ENCODE assay signal across 17 cellular contexts in the genomic region with DNA sequence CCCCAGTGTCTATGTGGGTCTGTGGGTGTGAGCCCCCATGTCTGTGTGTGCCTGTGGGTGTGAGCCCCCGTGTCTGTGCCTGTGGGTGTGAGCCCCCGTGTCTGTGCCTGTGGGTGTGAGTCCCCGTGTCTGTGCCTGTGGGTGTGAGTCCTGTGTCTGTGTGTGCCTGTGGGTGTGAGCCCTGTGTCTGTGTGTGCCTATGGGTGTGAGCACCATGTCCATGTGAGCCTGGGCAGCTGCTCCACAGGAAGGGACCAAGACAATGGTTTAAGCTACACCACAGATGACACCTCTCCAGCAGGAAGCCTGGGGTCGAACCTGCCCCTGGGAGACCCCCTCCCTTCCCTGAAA.
A peak's percentile ranks its signal among the peaks of the same experiment; 100 is the strongest.
DNase-seq lines count a peak whose midpoint lies in the region; ATAC-seq and TF ChIP-seq lines count a peak whose summit lies in the region.
"Had no signal": no experiment of that assay in that cellular context is flagged by ENCODE, and none has a peak within 500 bp of the region (broad histone marks: within the 10 kb centered on the region; RNA-seq: fewer than 3 reads in every experiment).

No MANE protein-coding gene starts in this region.

- no peak for ATAC-seq in SK-N-SH treated with all-trans-retinoic acid at 6 μM for 48 hours
- no peak for ATAC-seq in DND-41 (ENCODE audit: insufficient read depth, low read depth)
- no peak for ATAC-seq in activated B cell treated with CpG ODN at 0.5 μM for 24 hours (ENCODE audit: low read depth)
- peak; percentile 12 for ATAC-seq in left lung
- no peak for ATAC-seq in upper lobe of right lung
- ATAC-seq: foreskin keratinocyte, psoas muscle had no signal

- intact Hi-C loops in activated B cell treated with CpG ODN at 0.5 μM for 24 hours (cut with micrococcal nuclease) (loop anchor here (5.0 kb wide), 2 partner anchors 48 to 142 kb away; no protein-coding TSS in a partner anchor), left lung (cut with DNase I) (no loop called here), upper lobe of right lung (cut with DNase I) (no loop called here)

- no peaks in the 10 kb centered on the region for H3K9me3 Mint-ChIP-seq in activated B cell treated with CpG ODN at 0.5 μM for 24 hours

- no peaks in the 10 kb centered on the region for H3K9me3 ChIP-seq in SK-N-SH
- H3K9me3 ChIP-seq in DND-41 (ENCODE audit: insufficient read depth, low read length, severe bottlenecking) = no peaks in the 10 kb centered on the region
- H3K9me3 ChIP-seq in left lung = no peaks in the 10 kb centered on the region
- H3K9me3 ChIP-seq in upper lobe of right lung = no peaks in the 10 kb centered on the region
- H3K9me3 ChIP-seq: psoas muscle had no signal

- no peak overlapping the region for H3K27ac ChIP-seq in SK-N-SH (ENCODE audit: low read depth in 2 of 2, low read length in 1 of 2)
- H3K27ac ChIP-seq in DND-41 (ENCODE audit: low read length) = peak overlapping the region; percentile 43
- no peak overlapping the region for H3K27ac ChIP-seq in left lung
- no peak overlapping the region for H3K27ac ChIP-seq in upper lobe of right lung
- H3K27ac ChIP-seq: 22Rv1, foreskin keratinocyte, psoas muscle had no signal

- peaks cover 37% of the 10 kb centered on the region for H3K4me1 Mint-ChIP-seq in activated B cell treated with CpG ODN at 0.5 μM for 24 hours

- TF ChIP-seq RAD21 in SK-N-SH (IDR thresholded peaks at IDR 0.05; ENCODE audit: low read length) = no peak

- CTCF ChIA-PET in SK-N-SH (lab: Yijun Ruan, JAX) (interaction anchor here (1.1 kb wide), 1 partner anchor 13 kb away, joined by 3 read pairs; no protein-coding TSS in a partner anchor), activated B cell treated with CpG ODN at 0.5 μM for 24 hours (lab: Charles Lee) (no interaction called here)

- peaks cover 2% of the 10 kb centered on the region for H3K27me3 Mint-ChIP-seq in activated B cell treated with CpG ODN at 0.5 μM for 24 hours

- H4K20me1 ChIP-seq in SK-N-SH (ENCODE audit: insufficient read depth) (no peaks in the 10 kb centered on the region), DND-41 (ENCODE audit: insufficient read depth, low read length) (0 out of 2 replicates have a peak, but pooled peaks cover 3% of the 10 kb centered on the region)

- no peaks in the 10 kb centered on the region; the same call in 1 of the 2 replicates for H3K27me3 ChIP-seq in SK-N-SH (ENCODE audit: insufficient read depth)
- H3K27me3 ChIP-seq in DND-41 (ENCODE audit: insufficient read depth, low read length, poor library complexity) = no peaks in the 10 kb centered on the region
- H3K27me3 ChIP-seq in left lung = peaks cover 0 to 55% of the 10 kb centered on the region in 2 donors
- H3K27me3 ChIP-seq in upper lobe of right lung = no peaks in the 10 kb centered on the region

- H3K27ac Mint-ChIP-seq in activated B cell treated with CpG ODN at 0.5 μM for 24 hours = no peak overlapping the region

- no peak for TF ChIP-seq EP300 in SK-N-SH (IDR thresholded peaks at IDR 0.05; ENCODE audit: borderline replicate concordance in 1 of 2, low read depth in 1 of 2, low read length in 1 of 2)

- DNase-seq in SK-N-SH = peak; percentile 22
- no peak for DNase-seq in DND-41
- no peak for DNase-seq in activated B cell treated with CpG ODN at 0.5 μM for 24 hours
- DNase-seq in left lung = peak in 1 of 2 donors; percentile 37
- no peak for DNase-seq in NCI-H1048 (lab: John Stamatoyannopoulos, UW)
- no peak for DNase-seq in glomerular visceral epithelial cell (ENCODE audit: extremely low spot score)
- DNase-seq in upper lobe of right lung = no peak
- DNase-seq: central memory CD4-positive, alpha-beta T cell; foreskin keratinocyte; MV-4-11; NCI-H2029 treated with DMSO at 0.1 percent for 48 hours; NCI-H524; PC-3; psoas muscle; stimulated activated naive CD4-positive, alpha-beta T cell treated with Interleukin-2 at 50 U/mL for 16 hours had no signal

- no peaks in the 10 kb centered on the region for H3K36me3 Mint-ChIP-seq in activated B cell treated with CpG ODN at 0.5 μM for 24 hours (ENCODE audit: low read depth)

- peak overlapping the region; percentile 60 for H3K4me3 Mint-ChIP-seq in activated B cell treated with CpG ODN at 0.5 μM for 24 hours

- H3K4me1 ChIP-seq in SK-N-SH (ENCODE audit: control insufficient read depth in 1 of 2, insufficient read depth in 2 of 2, low read depth in 1 of 2, low read length in 1 of 2) (no peaks in the 10 kb centered on the region), DND-41 (ENCODE audit: insufficient read depth, low read length) (peaks cover 40% of the 10 kb centered on the region), left lung (no peaks in the 10 kb centered on the region), upper lobe of right lung (no peaks in the 10 kb centered on the region)
- H3K4me1 ChIP-seq: psoas muscle had no signal

- H3K4me3 ChIP-seq in SK-N-SH (ENCODE audit: low read depth in 2 of 2, low read length in 1 of 2) (no peak overlapping the region), DND-41 (ENCODE audit: low read depth in 1 of 2, low read length in 2 of 2) (no peak overlapping the region), left lung (no peak overlapping the region), upper lobe of right lung (no peak overlapping the region)
- H3K4me3 ChIP-seq: psoas muscle had no signal

- H3K9ac ChIP-seq in SK-N-SH (no peak overlapping the region), DND-41 (ENCODE audit: low read depth, low read length) (0 out of 2 replicates have a peak overlapping the region, but pooled peaks have one; percentile 2)

- no peak for TF ChIP-seq CTCF in SK-N-SH (IDR thresholded peaks at IDR 0.05)
- no peak for TF ChIP-seq CTCF in DND-41 (IDR thresholded peaks at IDR 0.05; ENCODE audit: borderline replicate concordance, extremely low read depth, low read length, poor library complexity, severe bottlenecking)
- no peak for TF ChIP-seq CTCF in activated B cell treated with CpG ODN at 0.5 μM for 24 hours (IDR thresholded peaks at IDR 0.05)
- TF ChIP-seq CTCF in left lung (IDR thresholded peaks at IDR 0.05) = no peak
- no peak for TF ChIP-seq CTCF in upper lobe of right lung (IDR thresholded peaks at IDR 0.05)

- no peaks in the 10 kb centered on the region for H3K79me2 ChIP-seq in SK-N-SH (ENCODE audit: insufficient read depth)
- no peaks in the 10 kb centered on the region for H3K79me2 ChIP-seq in DND-41 (ENCODE audit: insufficient read depth, low read length)

- no peaks in the 10 kb centered on the region for H3K9me2 ChIP-seq in SK-N-SH

- H2AFZ ChIP-seq in SK-N-SH (ENCODE audit: low read depth) (no peak overlapping the region), DND-41 (ENCODE audit: low read depth, low read length) (no peak overlapping the region)

- no peak overlapping the region for H3K4me2 ChIP-seq in SK-N-SH
- 0 out of 2 replicates have a peak overlapping the region, but pooled peaks have one; percentile 7 for H3K4me2 ChIP-seq in DND-41 (ENCODE audit: insufficient read depth, low read length)

- no peaks in the 10 kb centered on the region for H3K36me3 ChIP-seq in SK-N-SH (replicated peaks in 1 of 2; ENCODE audit: control insufficient read depth in 1 of 2, insufficient read depth in 2 of 2, low read length in 1 of 2)
- H3K36me3 ChIP-seq in DND-41 (ENCODE audit: insufficient read depth, low read length) = no peaks in the 10 kb centered on the region
- no peaks in the 10 kb centered on the region for H3K36me3 ChIP-seq in left lung
- no peaks in the 10 kb centered on the region for H3K36me3 ChIP-seq in upper lobe of right lung

- H3F3A ChIP-seq in SK-N-SH (replicated peaks; ENCODE audit: insufficient read depth) = no peaks in the 10 kb centered on the region

- POLR2A ChIA-PET in SK-N-SH (lab: Yijun Ruan, JAX) (no interaction called here), activated B cell treated with CpG ODN at 0.5 μM for 24 hours (lab: Charles Lee) (interaction anchor here (1.2 kb wide), 1 partner anchor 98 kb away, joined by 3 read pairs; no protein-coding TSS in a partner anchor)

- WGBS in SK-N-SH (ENCODE audit: low lambda C conversion rate) = 25% methylated on average over 1 of the region's 4 CpGs

TF ChIP-seq in SK-N-SH, 30 proteins besides CTCF, POLR2A, EP300 and RAD21:
- TF ChIP-seq MEF2A (IDR thresholded peaks at IDR 0.05; ENCODE audit: borderline replicate concordance, low read depth) = no peak
- TF ChIP-seq TAF1 (IDR thresholded peaks at IDR 0.05; ENCODE audit: borderline replicate concordance, low read depth, low read length) = no peak
- TF ChIP-seq, protein P1, sequence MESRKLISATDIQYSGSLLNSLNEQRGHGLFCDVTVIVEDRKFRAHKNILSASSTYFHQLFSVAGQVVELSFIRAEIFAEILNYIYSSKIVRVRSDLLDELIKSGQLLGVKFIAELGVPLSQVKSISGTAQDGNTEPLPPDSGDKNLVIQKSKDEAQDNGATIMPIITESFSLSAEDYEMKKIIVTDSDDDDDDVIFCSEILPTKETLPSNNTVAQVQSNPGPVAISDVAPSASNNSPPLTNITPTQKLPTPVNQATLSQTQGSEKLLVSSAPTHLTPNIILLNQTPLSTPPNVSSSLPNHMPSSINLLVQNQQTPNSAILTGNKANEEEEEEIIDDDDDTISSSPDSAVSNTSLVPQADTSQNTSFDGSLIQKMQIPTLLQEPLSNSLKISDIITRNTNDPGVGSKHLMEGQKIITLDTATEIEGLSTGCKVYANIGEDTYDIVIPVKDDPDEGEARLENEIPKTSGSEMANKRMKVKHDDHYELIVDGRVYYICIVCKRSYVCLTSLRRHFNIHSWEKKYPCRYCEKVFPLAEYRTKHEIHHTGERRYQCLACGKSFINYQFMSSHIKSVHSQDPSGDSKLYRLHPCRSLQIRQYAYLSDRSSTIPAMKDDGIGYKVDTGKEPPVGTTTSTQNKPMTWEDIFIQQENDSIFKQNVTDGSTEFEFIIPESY (IDR thresholded peaks at IDR 0.05; ENCODE audit: borderline replicate concordance, low read depth) = no peak
